Comparison of ENCODE assay signal across 15 cellular contexts in genomic region chr9:124756011-124756410, GRCh38. TPM values are rescaled to one million over a fixed set of nuclear protein-coding genes. Genes with fewer than 3 reads are reported as not detected.
A peak's percentile ranks its signal among the peaks of the same experiment; 100 is the strongest.
DNase-seq lines count a peak whose midpoint lies in the region; FAIRE-seq and TF ChIP-seq lines count a peak whose summit lies in the region.
"Had no signal": no experiment of that assay in that cellular context is flagged by ENCODE, and none has a peak within 500 bp of the region (broad histone marks: within the 10 kb centered on the region; RNA-seq: fewer than 3 reads in every experiment).

No MANE protein-coding gene starts in this region.

- 100% methylated on average over 1 of the region's 2 CpGs for WGBS in HUES64

- no peaks in the 10 kb centered on the region for H3K36me3 ChIP-seq in HUES64 (ENCODE audit: insufficient read depth, low read length)
- H3K36me3 ChIP-seq in iPS-18a (ENCODE audit: control insufficient read depth, low read depth, low read length): no peaks in the 10 kb centered on the region
- H3K36me3 ChIP-seq: BLaER1 treated with 17β-estradiol and CSF1 and Interleukin-3, amounts not matched to agents 10 nM and 100 nM had no signal

- H3K4me3 ChIP-seq in HUES64 (ENCODE audit: low read length): no peak overlapping the region; the same call in 1 of the 2 replicates
- peak overlapping the region; percentile 62 for H3K4me3 ChIP-seq in iPS-18a (ENCODE audit: low read length)
- H3K4me3 ChIP-seq: BLaER1 treated with 17β-estradiol and CSF1 and Interleukin-3, amounts not matched to agents 10 nM and 100 nM had no signal

- H3K9me3 ChIP-seq in HUES64 (ENCODE audit: insufficient read depth, low read depth, low read length): no peaks in the 10 kb centered on the region
- H3K9me3 ChIP-seq in iPS-18a (ENCODE audit: control insufficient read depth, low read depth, low read length): no peaks in the 10 kb centered on the region
- H3K9me3 ChIP-seq: BLaER1 treated with 17β-estradiol and CSF1 and Interleukin-3, amounts not matched to agents 10 nM and 100 nM had no signal

- no peak for DNase-seq in H54 (ENCODE audit: insufficient read length, low spot score)
- DNase-seq in NCI-H1436 (lab: John Stamatoyannopoulos, UW): no peak
- no peak for DNase-seq in NOMO-1 treated with dmso at 0.1 percent for 144 hours (lab: John Stamatoyannopoulos, UW; ENCODE audit: unreplicated experiment)
- no peak for DNase-seq in stimulated activated CD4-positive, alpha-beta T cell treated with anti-CD3 and anti-CD28 coated beads, Interleukin-4, amount 100 ng/mL, for 24 hours
- DNase-seq in DMS79 (lab: John Stamatoyannopoulos, UW): no peak
- DNase-seq: ACHN; CD4-positive, CD25-positive, alpha-beta regulatory T cell; DMS 273 treated with DMSO at 0.1 percent for 48 hours; HCEC 1CT had no signal

- no peak for TF ChIP-seq POLR2A in H54 (IDR thresholded peaks at IDR 0.05; ENCODE audit: low read depth, low read length)

- H3K9ac ChIP-seq in HUES64 (ENCODE audit: low read depth, low read length) (no peak overlapping the region), iPS-18a (ENCODE audit: low read length) (no peak overlapping the region)
- H3K9ac ChIP-seq: BLaER1 treated with 17β-estradiol and CSF1 and Interleukin-3, amounts not matched to agents 10 nM and 100 nM had no signal

- H3K4me1 ChIP-seq in HUES64 (ENCODE audit: insufficient read depth, low read length) (peaks cover 81% of the 10 kb centered on the region), iPS-18a (ENCODE audit: control insufficient read depth, low read depth, low read length) (peaks cover 88% of the 10 kb centered on the region)

- peak overlapping the region; percentile 92 for H3K27ac ChIP-seq in HUES64 (ENCODE audit: low read depth, low read length)
- no peak overlapping the region for H3K27ac ChIP-seq in iPS-18a (ENCODE audit: low read length)
- H3K27ac ChIP-seq: BLaER1 treated with 17β-estradiol and CSF1 and Interleukin-3, amounts not matched to agents 10 nM and 100 nM had no signal

- H3K27me3 ChIP-seq in HUES64 (ENCODE audit: insufficient read depth, low read length) (no peaks in the 10 kb centered on the region), iPS-18a (ENCODE audit: control insufficient read depth, insufficient read depth, low read length) (no peaks in the 10 kb centered on the region)

- peak; percentile 43 for FAIRE-seq in H54 (lab: Jason Lieb, UNC)
- FAIRE-seq: GM12891, GM19239, H1 had no signal

RNA-seq across cellular contexts. Expression of gene NR6A1, which starts 15.1 kb away (rescaled TPM):
- polyA plus RNA-seq in HUES64 (2013, experiment 1 of 2): 126 TPM
- 126 TPM for polyA plus RNA-seq in HUES64 (2013, experiment 2 of 2)
- polyA plus RNA-seq: CD4-positive, CD25-positive, alpha-beta regulatory T cell had no signal

RNA-seq across cellular contexts. Expression of gene OLFML2A, which starts 20.9 kb away (rescaled TPM):
- 4.2 TPM for polyA plus RNA-seq in HUES64 (2013, experiment 1 of 2)
- polyA plus RNA-seq in HUES64 (2013, experiment 2 of 2): 5.8 TPM
- polyA plus RNA-seq: CD4-positive, CD25-positive, alpha-beta regulatory T cell had no signal
